19 cellular contexts compared by ENCODE assay signal in genomic region chr5:157004893-157005551, GRCh38. TPM values are rescaled to one million over a fixed set of nuclear protein-coding genes. Genes with fewer than 3 reads are reported as not detected.
DNase-seq lines count a peak whose midpoint lies in the region; ATAC-seq and TF ChIP-seq lines count a peak whose summit lies in the region.
"Had no signal": no experiment of that assay in that cellular context is flagged by ENCODE, and none has a peak within 500 bp of the region (broad histone marks: within the 10 kb centered on the region; RNA-seq: fewer than 3 reads in every experiment).

No MANE protein-coding gene starts in this region.

- no peak for TF ChIP-seq CTCF in AG10803 (conservative IDR thresholded peaks at IDR 0.05; ENCODE audit: low read length)

- H3K9me3 ChIP-seq in naive thymus-derived CD4-positive, alpha-beta T cell (ENCODE audit: control insufficient read depth in 2 of 3, low read length in 3 of 3) = peaks cover 0 to 6% (median 0%) of the 10 kb centered on the region in 3 experiments

- no peak overlapping the region for H3K27ac Mint-ChIP-seq in naive thymus-derived CD4-positive, alpha-beta T cell

- no peaks in the 10 kb centered on the region for H3K4me1 ChIP-seq in naive thymus-derived CD4-positive, alpha-beta T cell (ENCODE audit: control insufficient read depth in 2 of 2, insufficient read depth in 2 of 2, low read length in 2 of 2)
- H3K4me1 ChIP-seq: upper lobe of right lung had no signal

- H3K4me3 ChIP-seq in AG10803 (ENCODE audit: low read length) = no peak overlapping the region
- H3K4me3 ChIP-seq in naive thymus-derived CD4-positive, alpha-beta T cell (ENCODE audit: low read length) = no peak overlapping the region
- H3K4me3 ChIP-seq: upper lobe of right lung had no signal

- peaks cover 6 to 48% (median 13%) of the 10 kb centered on the region in 11 donors for H3K9me3 Mint-ChIP-seq in naive thymus-derived CD4-positive, alpha-beta T cell

- DNase-seq in AG10803 (ENCODE audit: low read depth) (peak; percentile 72), glomerular visceral epithelial cell (ENCODE audit: extremely low spot score) (peak; percentile 88), SIG-M5 treated with dmso at 0.1 percent for 504 hours (lab: John Stamatoyannopoulos, UW; ENCODE audit: unreplicated experiment) (no peak), Right ventricle myocardium inferior (ENCODE audit: missing footprints) (no peak)
- DNase-seq in naive thymus-derived CD4-positive, alpha-beta T cell = no peak
- DNase-seq: activated CD4-positive, alpha-beta T cell treated with anti-CD3 and anti-CD28 coated beads for 4 hours; activated effector memory CD4-positive, alpha-beta T cell treated with Interleukin-2 at 50 U/mL for 16 hours; DMS79 treated with DMSO at 0.1 percent for 48 hours; effector CD4-positive, alpha-beta T cell; immature natural killer cell; NCI-H146; NCI-H524; T-helper 2 cell; upper lobe of right lung had no signal

- no peaks in the 10 kb centered on the region for H3K36me3 ChIP-seq in naive thymus-derived CD4-positive, alpha-beta T cell (ENCODE audit: control insufficient read depth in 2 of 3, insufficient read depth in 3 of 3, low read length in 3 of 3)
- H3K36me3 ChIP-seq: upper lobe of right lung had no signal

- H3K4me1 Mint-ChIP-seq in naive thymus-derived CD4-positive, alpha-beta T cell = peaks cover 0 to 21% (median 0%) of the 10 kb centered on the region in 7 donors

- no peaks in the 10 kb centered on the region for H3K27me3 Mint-ChIP-seq in naive thymus-derived CD4-positive, alpha-beta T cell

- no peaks in the 10 kb centered on the region for H3K27me3 ChIP-seq in naive thymus-derived CD4-positive, alpha-beta T cell (ENCODE audit: control insufficient read depth in 2 of 2, insufficient read depth in 2 of 2, low read length in 2 of 2)
- H3K27me3 ChIP-seq: upper lobe of right lung had no signal

- CTCF ChIA-PET in naive thymus-derived CD4-positive, alpha-beta T cell (lab: Charles Lee) = no interaction called here

- intact Hi-C loops in naive thymus-derived CD4-positive, alpha-beta T cell (cut with micrococcal nuclease) = no loop called here
- intact Hi-C loops in Right ventricle myocardium inferior (cut with DNase I) = no loop called here

- POLR2A ChIA-PET in naive thymus-derived CD4-positive, alpha-beta T cell (lab: Charles Lee) = no interaction called here

- peaks cover 16 to 60% (median 43%) of the 10 kb centered on the region in 5 donors for H3K36me3 Mint-ChIP-seq in naive thymus-derived CD4-positive, alpha-beta T cell

- no peak overlapping the region for H3K27ac ChIP-seq in naive thymus-derived CD4-positive, alpha-beta T cell (ENCODE audit: low read depth, low read length)
- H3K27ac ChIP-seq: KMS-11, upper lobe of right lung had no signal

- ATAC-seq in GM18873 (IDR thresholded peaks at IDR 0.05; ENCODE audit: low FRiP score, unreplicated experiment) (peak; percentile 55), HG03196 (IDR thresholded peaks at IDR 0.05; ENCODE audit: unreplicated experiment) (peak; percentile 63), GM21717 (IDR thresholded peaks at IDR 0.05; ENCODE audit: unreplicated experiment) (no peak), Right ventricle myocardium inferior (no peak)
- ATAC-seq in naive thymus-derived CD4-positive, alpha-beta T cell = no peak
- ATAC-seq: upper lobe of right lung had no signal

- H3K4me3 Mint-ChIP-seq in naive thymus-derived CD4-positive, alpha-beta T cell = no peak overlapping the region
- H3K4me3 Mint-ChIP-seq: immature natural killer cell had no signal

RNA-seq across cellular contexts. Expression of gene TIMD4, which starts 42.0 kb away (rescaled TPM):
- total RNA-seq in naive thymus-derived CD4-positive, alpha-beta T cell = 10 to 100 TPM in 3 of 5 experiments, 1 to 10 TPM in 2; 2.3 to 31.1 (median 12.2) TPM
- 1 to 10 TPM; 1.6 TPM for polyA plus RNA-seq in naive thymus-derived CD4-positive, alpha-beta T cell
- 0.35 TPM for total RNA-seq in Right ventricle myocardium inferior
- total RNA-seq: upper lobe of right lung had no signal
- polyA plus RNA-seq: BJ had no signal

RNA-seq across cellular contexts. Expression of gene HAVCR1, which starts 53.9 kb away (rescaled TPM):
- total RNA-seq in naive thymus-derived CD4-positive, alpha-beta T cell = 10 to 100 TPM in 2 of 5 experiments, 1 to 10 TPM in 3; 5.1 to 32.3 (median 9.1) TPM
- 1 to 10 TPM; 2.1 to 4.6 TPM for polyA plus RNA-seq in naive thymus-derived CD4-positive, alpha-beta T cell
- not detected for total RNA-seq in Right ventricle myocardium inferior
- total RNA-seq: upper lobe of right lung had no signal
- polyA plus RNA-seq: BJ had no signal

Comparison
In these comparisons a context has a peak if more than half of its experiments do, and no peak if none do; other contexts are left out.
1. DNase-seq: peak in AG10803 (single experiment) and glomerular visceral epithelial cell (single experiment); none in naive thymus-derived CD4-positive, alpha-beta T cell (0 of 9), SIG-M5 treated with dmso at 0.1 percent for 504 hours (single experiment) and Right ventricle myocardium inferior (single experiment).
2. ATAC-seq: peak in GM18873 (single experiment) and HG03196 (single experiment); none in GM21717 (single experiment), naive thymus-derived CD4-positive, alpha-beta T cell (single experiment) and Right ventricle myocardium inferior (single experiment).